Comparison of ENCODE assay signal across 10 cellular contexts in the genomic region with DNA sequence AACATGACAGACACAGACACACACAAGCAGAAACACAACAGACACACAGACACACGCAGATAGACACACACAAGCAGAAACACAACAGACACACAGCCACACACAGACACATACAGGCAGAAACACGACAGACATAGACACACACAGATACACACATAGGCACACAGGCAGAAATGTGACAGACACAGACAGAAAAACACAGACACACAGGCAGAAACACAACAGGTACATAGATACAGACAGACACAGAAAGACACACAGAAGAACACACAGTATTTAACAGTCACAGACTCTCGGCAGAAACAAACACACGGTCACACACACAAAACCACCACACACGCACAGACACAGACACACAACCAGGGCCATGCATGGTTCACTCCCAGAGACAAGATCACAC. TPM values are rescaled to one million over a fixed set of nuclear protein-coding genes. Genes with fewer than 3 reads are reported as not detected.
A peak's percentile ranks its signal among the peaks of the same experiment; 100 is the strongest.
DNase-seq lines count a peak whose midpoint lies in the region; TF ChIP-seq lines count a peak whose summit lies in the region.
"Had no signal": no experiment of that assay in that cellular context is flagged by ENCODE, and none has a peak within 500 bp of the region (broad histone marks: within the 10 kb centered on the region; RNA-seq: fewer than 3 reads in every experiment).

No MANE protein-coding gene starts in this region.

- H3K4me1 ChIP-seq in CD8-positive, alpha-beta memory T cell (ENCODE audit: insufficient read depth, low read length), result peaks cover 29% of the 10 kb centered on the region
- H3K4me1 ChIP-seq in PC-9 (replicated peaks; ENCODE audit: insufficient read depth), result 0 out of 2 replicates have a peak, but pooled peaks cover 3% of the 10 kb centered on the region
- peaks cover 23% of the 10 kb centered on the region for H3K4me1 ChIP-seq in skeletal muscle satellite cell (ENCODE audit: control insufficient read depth, insufficient read depth, low read length)

- H3K27ac Mint-ChIP-seq in CD8-positive, alpha-beta memory T cell, result no peak overlapping the region

- intact Hi-C loops in PC-9 (cut with micrococcal nuclease; ENCODE audit: unreplicated experiment), result no loop called here

- H3F3A ChIP-seq in PC-9 (ENCODE audit: insufficient read depth, low read depth), result 0 out of 2 replicates have a peak, but pooled peaks cover 7% of the 10 kb centered on the region

- no peaks in the 10 kb centered on the region for H3K9me2 ChIP-seq in PC-9 (ENCODE audit: insufficient read depth)

- peak overlapping the region; percentile 21 for H3K4me3 ChIP-seq in CD8-positive, alpha-beta memory T cell (ENCODE audit: low read length)
- no peak overlapping the region for H3K4me3 ChIP-seq in PC-9
- peak overlapping the region; percentile 76 for H3K4me3 ChIP-seq in fibroblast of the aortic adventitia (ENCODE audit: low read depth, low read length)
- peak overlapping the region; percentile 71 for H3K4me3 ChIP-seq in skeletal muscle satellite cell (ENCODE audit: low read length)

- H3K4me2 ChIP-seq in PC-9 (peak overlapping the region; percentile 68), skeletal muscle satellite cell (ENCODE audit: low read length) (peak overlapping the region; percentile 81)

- H3K27me3 ChIP-seq in CD8-positive, alpha-beta memory T cell (ENCODE audit: insufficient read depth, low read length, poor library complexity, severe bottlenecking), result no peaks in the 10 kb centered on the region
- H3K27me3 ChIP-seq in PC-9 (ENCODE audit: insufficient read depth, low read depth) (no peaks in the 10 kb centered on the region), skeletal muscle satellite cell (ENCODE audit: control insufficient read depth, insufficient read depth, low read length) (no peaks in the 10 kb centered on the region)

- H3K9me3 ChIP-seq in CD8-positive, alpha-beta memory T cell (ENCODE audit: low read length), result no peaks in the 10 kb centered on the region
- H3K9me3 ChIP-seq in PC-9 (ENCODE audit: insufficient read depth, low read depth), result no peaks in the 10 kb centered on the region
- H3K9me3 ChIP-seq in skeletal muscle satellite cell (replicated peaks; ENCODE audit: low read length), result no peaks in the 10 kb centered on the region

- H3K36me3 Mint-ChIP-seq in CD8-positive, alpha-beta memory T cell, result peaks cover 0 to 5% (median 0%) of the 10 kb centered on the region in 3 donors

- H3K9me3 Mint-ChIP-seq in CD8-positive, alpha-beta memory T cell, result no peaks in the 10 kb centered on the region

- H3K9ac ChIP-seq in skeletal muscle satellite cell (ENCODE audit: low read depth, low read length), result peak overlapping the region; percentile 0

- DNase-seq in CD8-positive, alpha-beta memory T cell, result no peak
- DNase-seq in PC-9, result no peak
- DNase-seq in fibroblast of the aortic adventitia (ENCODE audit: low read depth), result peak; percentile 11
- no peak for DNase-seq in activated CD4-positive, alpha-beta T cell treated with anti-CD3 and anti-CD28 coated beads, Interleukin-2, amount 50 U/mL, for 48 hours
- no peak for DNase-seq in NCI-H1092 treated with DMSO at 0.1 percent for 48 hours (lab: John Stamatoyannopoulos, UW)
- no peak for DNase-seq in DMS 273 (lab: John Stamatoyannopoulos, UW; ENCODE audit: unreplicated experiment)
- no peak for DNase-seq in MV-4-11 (lab: John Stamatoyannopoulos, UW)
- DNase-seq: NCI-H526; stimulated activated CD4-positive, alpha-beta T cell treated with anti-CD3 and anti-CD28 coated beads, Interleukin-2, amount 100 ng/mL, for 48 hours had no signal

- no peaks in the 10 kb centered on the region for H3K79me2 ChIP-seq in PC-9 (ENCODE audit: low read depth)

- H4K20me1 ChIP-seq in PC-9 (ENCODE audit: insufficient read depth), result no peaks in the 10 kb centered on the region

- no peak overlapping the region for H2AFZ ChIP-seq in PC-9

- no peak overlapping the region for H3K4me3 Mint-ChIP-seq in CD8-positive, alpha-beta memory T cell

- H3K27me3 Mint-ChIP-seq in CD8-positive, alpha-beta memory T cell, result no peaks in the 10 kb centered on the region

- TF ChIP-seq CTCF in PC-9 (conservative IDR thresholded peaks at IDR 0.05), result no peak
- TF ChIP-seq CTCF in fibroblast of the aortic adventitia (IDR thresholded peaks at IDR 0.05; ENCODE audit: insufficient read depth, low read length), result no peak

- POLR2A ChIA-PET in CD8-positive, alpha-beta memory T cell (lab: Charles Lee), result no interaction called here
- POLR2A ChIA-PET in PC-9 (lab: Charles Lee; ENCODE audit: unreplicated experiment), result no interaction called here

- CTCF ChIA-PET in CD8-positive, alpha-beta memory T cell (lab: Charles Lee), result no interaction called here
- CTCF ChIA-PET in PC-9 (lab: Charles Lee), result no interaction called here

- peak overlapping the region; percentile 59 for H3K27ac ChIP-seq in CD8-positive, alpha-beta memory T cell (ENCODE audit: low read depth, low read length)
- H3K27ac ChIP-seq in PC-9, result no peak overlapping the region

- peaks cover 8 to 18% (median 13%) of the 10 kb centered on the region in 3 donors for H3K4me1 Mint-ChIP-seq in CD8-positive, alpha-beta memory T cell

- BruUV-seq in PC-9 (replicated peaks; lab: Mats Ljungman, UMichigan), result no TSS peak

- H3K36me3 ChIP-seq in CD8-positive, alpha-beta memory T cell (ENCODE audit: insufficient read depth, low read length), result no peaks in the 10 kb centered on the region
- H3K36me3 ChIP-seq in PC-9 (ENCODE audit: low read depth) (no peaks in the 10 kb centered on the region), skeletal muscle satellite cell (ENCODE audit: insufficient read depth, low read length) (no peaks in the 10 kb centered on the region)

RNA-seq across cellular contexts. Expression of a gene that starts 0.9 kb away (rescaled TPM):
- total RNA-seq in CD8-positive, alpha-beta memory T cell, result 1 to 10 TPM; 1.5 to 2.4 TPM
- polyA plus RNA-seq in CD8-positive, alpha-beta memory T cell, result 7.6 TPM
- total RNA-seq in PC-9 (2021) (0.38 TPM in 1 of 2 replicates, not detected in the other), fibroblast of the aortic adventitia (ENCODE audit: low replicate concordance) (0.49 and 5.0 TPM in 2 replicates)
- 1.5 and 3.9 TPM in 2 replicates for total RNA-seq in skeletal muscle satellite cell (2012; rRNA removed)

RNA-seq across cellular contexts. Expression of a gene that starts 20.5 kb away (rescaled TPM):
- total RNA-seq in CD8-positive, alpha-beta memory T cell, result under 1 TPM; 0.33 to 0.46 TPM
- polyA plus RNA-seq in CD8-positive, alpha-beta memory T cell, result 1.8 TPM
- total RNA-seq in PC-9 (2021) (0.13 TPM in 1 of 2 replicates, not detected in the other), fibroblast of the aortic adventitia (ENCODE audit: low replicate concordance) (under 0.01 and 0.33 TPM in 2 replicates)
- total RNA-seq in skeletal muscle satellite cell (2012; rRNA removed), result under 0.01 TPM in 1 of 2 replicates, not detected in the other

RNA-seq across cellular contexts. Expression of a gene that starts 20.8 kb away (rescaled TPM):
- total RNA-seq in CD8-positive, alpha-beta memory T cell, result 10 to 100 TPM; 37.2 to 39.5 TPM
- polyA plus RNA-seq in CD8-positive, alpha-beta memory T cell, result 16.8 TPM
- 17.2 and 18.6 TPM in 2 replicates for total RNA-seq in PC-9 (2021)
- 15.7 and 21.3 TPM in 2 replicates for total RNA-seq in fibroblast of the aortic adventitia (ENCODE audit: low replicate concordance)
- 21.2 and 24.3 TPM in 2 replicates for total RNA-seq in skeletal muscle satellite cell (2012; rRNA removed)

RNA-seq across cellular contexts. Expression of a gene that starts 33.0 kb away (rescaled TPM):
- total RNA-seq in CD8-positive, alpha-beta memory T cell, result 10 to 100 TPM; 44.0 to 50.6 TPM
- 54.2 TPM for polyA plus RNA-seq in CD8-positive, alpha-beta memory T cell
- total RNA-seq in PC-9 (2021), result 115 and 136 TPM in 2 replicates
- 56.6 and 219 TPM in 2 replicates for total RNA-seq in fibroblast of the aortic adventitia (ENCODE audit: low replicate concordance)
- total RNA-seq in skeletal muscle satellite cell (2012; rRNA removed), result 57.2 and 65.4 TPM in 2 replicates

RNA-seq across cellular contexts. Expression of a gene that starts 48.4 kb away (rescaled TPM):
- total RNA-seq in CD8-positive, alpha-beta memory T cell, result 100 to 1,000 TPM; 114 to 119 TPM
- polyA plus RNA-seq in CD8-positive, alpha-beta memory T cell, result 48.9 TPM
- total RNA-seq in PC-9 (2021) (62.0 and 70.0 TPM in 2 replicates), fibroblast of the aortic adventitia (ENCODE audit: low replicate concordance) (51.7 and 52.6 TPM in 2 replicates)
- 83.4 and 112 TPM in 2 replicates for total RNA-seq in skeletal muscle satellite cell (2012; rRNA removed)
